Comparison of ENCODE assay signal across 14 cellular contexts in genomic region chr20:61730631-61731362, GRCh38.
DNase-seq lines count a peak whose midpoint lies in the region; ATAC-seq and TF ChIP-seq lines count a peak whose summit lies in the region.
"Had no signal": no experiment of that assay in that cellular context is flagged by ENCODE, and none has a peak within 500 bp of the region (broad histone marks: within the 10 kb centered on the region; RNA-seq: fewer than 3 reads in every experiment).

No MANE protein-coding gene starts in this region.

- no peak overlapping the region for H3K4me3 ChIP-seq in RWPE2 (ENCODE audit: severe bottlenecking)
- H3K4me3 ChIP-seq: A549, HAP-1 had no signal

- no peak overlapping the region for H3K27ac Mint-ChIP-seq in chondrocyte (ENCODE audit: unreplicated experiment)
- peak overlapping the region; percentile 27 for H3K27ac Mint-ChIP-seq in nephron progenitor cell
- H3K27ac Mint-ChIP-seq in stimulated activated memory B cell treated with anti-CD40 and anti-IgM and Interleukin-4, amounts not matched to agents 10 μg/mL and 1 μg/mL and 100 μg/mL, for 72 hours: no peak overlapping the region

- no peaks in the 10 kb centered on the region for H3K27me3 ChIP-seq in RWPE2 (ENCODE audit: insufficient read depth, poor library complexity, severe bottlenecking)

- H3K27ac ChIP-seq in RWPE2 (ENCODE audit: poor library complexity, severe bottlenecking): no peak overlapping the region
- H3K27ac ChIP-seq: A549 had no signal

- H3K27me3 Mint-ChIP-seq in chondrocyte (ENCODE audit: low read depth) (peaks cover 20% of the 10 kb centered on the region), nephron progenitor cell (ENCODE audit: low read depth, poor library complexity) (peaks cover 11% of the 10 kb centered on the region)
- peaks cover 6% of the 10 kb centered on the region for H3K27me3 Mint-ChIP-seq in stimulated activated memory B cell treated with anti-CD40 and anti-IgM and Interleukin-4, amounts not matched to agents 10 μg/mL and 1 μg/mL and 100 μg/mL, for 72 hours

- H3K9me3 ChIP-seq in RWPE2 (ENCODE audit: severe bottlenecking): no peaks in the 10 kb centered on the region
- H3K9me3 ChIP-seq: A549, Caco-2, HAP-1 had no signal

- peaks cover 6% of the 10 kb centered on the region for H3K4me1 Mint-ChIP-seq in chondrocyte (ENCODE audit: low read depth)
- H3K4me1 Mint-ChIP-seq in nephron progenitor cell: peaks cover 37% of the 10 kb centered on the region
- H3K4me1 Mint-ChIP-seq in stimulated activated memory B cell treated with anti-CD40 and anti-IgM and Interleukin-4, amounts not matched to agents 10 μg/mL and 1 μg/mL and 100 μg/mL, for 72 hours: no peaks in the 10 kb centered on the region
- H3K4me1 Mint-ChIP-seq: CD8-positive, alpha-beta memory T cell had no signal

- H3K4me1 ChIP-seq in RWPE2 (ENCODE audit: insufficient read depth, poor library complexity, severe bottlenecking): no peaks in the 10 kb centered on the region
- H3K4me1 ChIP-seq: A549, Caco-2, HAP-1 had no signal

- no peaks in the 10 kb centered on the region for H3K36me3 ChIP-seq in RWPE2 (ENCODE audit: low read depth)
- H3K36me3 ChIP-seq: HAP-1 had no signal

- TF ChIP-seq CTCF in RWPE2 (IDR thresholded peaks at IDR 0.05; ENCODE audit: poor library complexity, severe bottlenecking) (no peak), chondrocyte (IDR thresholded peaks at IDR 0.05) (no peak), nephron progenitor cell (IDR thresholded peaks at IDR 0.05) (no peak)

- H3K4me3 Mint-ChIP-seq in chondrocyte (ENCODE audit: unreplicated experiment): no peak overlapping the region
- H3K4me3 Mint-ChIP-seq in nephron progenitor cell: no peak overlapping the region
- no peak overlapping the region for H3K4me3 Mint-ChIP-seq in stimulated activated memory B cell treated with anti-CD40 and anti-IgM and Interleukin-4, amounts not matched to agents 10 μg/mL and 1 μg/mL and 100 μg/mL, for 72 hours
- H3K4me3 Mint-ChIP-seq: CD8-positive, alpha-beta memory T cell had no signal

- no peaks in the 10 kb centered on the region for H3K9me3 Mint-ChIP-seq in chondrocyte (ENCODE audit: low read depth)
- H3K9me3 Mint-ChIP-seq in nephron progenitor cell: no peaks in the 10 kb centered on the region
- H3K9me3 Mint-ChIP-seq in stimulated activated memory B cell treated with anti-CD40 and anti-IgM and Interleukin-4, amounts not matched to agents 10 μg/mL and 1 μg/mL and 100 μg/mL, for 72 hours: no peaks in the 10 kb centered on the region
- H3K9me3 Mint-ChIP-seq: CD8-positive, alpha-beta memory T cell had no signal

- ATAC-seq in RWPE2 (ENCODE audit: low read depth): no peak
- ATAC-seq in stimulated activated memory B cell treated with anti-CD40 and anti-IgM and Interleukin-4, amounts not matched to agents 10 μg/mL and 1 μg/mL and 100 μg/mL, for 72 hours: peak; percentile 3
- ATAC-seq: HepG2 had no signal

- DNase-seq in RWPE2 (ENCODE audit: low spot score): peak; percentile 86
- DNase-seq in chondrocyte (ENCODE audit: low spot score): peak; percentile 92
- DNase-seq in nephron progenitor cell: no peak
- no peak for DNase-seq in AG08396 (ENCODE audit: low spot score)
- DNase-seq in NCI-H82 treated with DMSO at 0.1 percent for 48 hours (lab: John Stamatoyannopoulos, UW; ENCODE audit: unreplicated experiment): no peak
- DNase-seq in cerebellar cortex (ENCODE audit: low spot score): no peak
- DNase-seq: Caco-2, DND-41, GDM1 had no signal

- H3K36me3 Mint-ChIP-seq in chondrocyte (ENCODE audit: low read depth) (no peaks in the 10 kb centered on the region), nephron progenitor cell (ENCODE audit: low read depth) (no peaks in the 10 kb centered on the region)
- no peaks in the 10 kb centered on the region for H3K36me3 Mint-ChIP-seq in stimulated activated memory B cell treated with anti-CD40 and anti-IgM and Interleukin-4, amounts not matched to agents 10 μg/mL and 1 μg/mL and 100 μg/mL, for 72 hours
- H3K36me3 Mint-ChIP-seq: CD8-positive, alpha-beta memory T cell had no signal

Comparison
In these comparisons a context has a peak if more than half of its experiments do, and no peak if none do; other contexts are left out.
1. DNase-seq: peak in RWPE2 (single experiment) and chondrocyte (single experiment); none in nephron progenitor cell (single experiment), AG08396 (single experiment), NCI-H82 treated with DMSO at 0.1 percent for 48 hours (single experiment) and cerebellar cortex (single experiment).